In genomic region chr13:30529085-30529815, GRCh38 we compare ENCODE assay signal across 17 cellular contexts.
DNase-seq lines count a peak whose midpoint lies in the region; ATAC-seq, FAIRE-seq and TF ChIP-seq lines count a peak whose summit lies in the region.
"Had no signal": no experiment of that assay in that cellular context is flagged by ENCODE, and none has a peak within 500 bp of the region (broad histone marks: within the 10 kb centered on the region; RNA-seq: fewer than 3 reads in every experiment).

No MANE protein-coding gene starts in this region.

- DNase-seq in K562 (ENCODE audit: extremely low read depth in 1 of 4, low spot score in 3 of 4) = no peak
- DNase-seq in NCI-H524 (lab: John Stamatoyannopoulos, UW) = no peak
- DNase-seq in frontal cortex (ENCODE audit: low spot score in 2 of 2) = no peak
- DNase-seq in Caco-2 = no peak
- no peak for DNase-seq in NCI-H446 (lab: John Stamatoyannopoulos, UW)
- DNase-seq: activated CD4-positive, alpha-beta T cell treated with anti-CD3 and anti-CD28 coated beads, Interleukin-2, amount 50 U/mL, for 1 hour; activated naive CD4-positive, alpha-beta T cell treated with anti-CD3 and anti-CD28 coated beads, Interleukin-2, amount 50 U/mL, for 16 hours; NCI-H1417; stomach had no signal

- H3K9me3 ChIP-seq in K562 (replicated peaks; ENCODE audit: control insufficient read depth, insufficient read depth, low read depth, low read length) (no peaks in the 10 kb centered on the region), Caco-2 (no peaks in the 10 kb centered on the region)
- H3K9me3 ChIP-seq: stomach had no signal

- in situ Hi-C loops in K562 (cut with MboI) = no loop called here

- H3K79me2 ChIP-seq in K562 (ENCODE audit: control insufficient read depth, insufficient read depth, low read length) = no peaks in the 10 kb centered on the region
- H3K79me2 ChIP-seq: parathyroid adenoma had no signal

- intact Hi-C loops in K562 (cut with micrococcal nuclease) = no loop called here
- intact Hi-C loops in Caco-2 (cut with micrococcal nuclease; ENCODE audit: unreplicated experiment) = no loop called here

- H3K9me1 ChIP-seq in K562 (ENCODE audit: control insufficient read depth, insufficient read depth, low read length) = no peaks in the 10 kb centered on the region

- BruUV-seq in K562 (replicated peaks; lab: Mats Ljungman, UMichigan) = no TSS peak
- no TSS peak for BruUV-seq in Caco-2 (replicated peaks; lab: Mats Ljungman, UMichigan)

- no peak for TF ChIP-seq RAD21 in K562 (CRISPR knock-in tag; conservative IDR thresholded peaks at IDR 0.05 in 1 of 2, IDR thresholded peaks at IDR 0.05 in 1 of 2)

- H3K4me3 Mint-ChIP-seq in Caco-2 (ENCODE audit: unreplicated experiment) = no peak overlapping the region
- H3K4me3 Mint-ChIP-seq: central memory CD8-positive, alpha-beta T cell; mesothelial cell of epicardium had no signal

- FAIRE-seq in K562 (lab: Jason Lieb, UNC) (no peak), frontal cortex (lab: Jason Lieb, UNC) (no peak)

- CTCF ChIA-PET in K562 (lab: Yijun Ruan, JAX; ENCODE audit: low intra/inter-chr PET ratio) (no interaction called here), Caco-2 (lab: Charles Lee) (no interaction called here)

- H3K4me3 ChIP-seq in K562 (no peak overlapping the region), Caco-2 (ENCODE audit: low read depth, low read length) (no peak overlapping the region)
- H3K4me3 ChIP-seq: BLaER1 treated with 17β-estradiol and CSF1 and Interleukin-3, amounts not matched to agents 10 nM and 100 nM; stomach had no signal

- no peak for TF ChIP-seq EP300 in K562 (IDR thresholded peaks at IDR 0.05; ENCODE audit: low read length)

- POLR2A ChIA-PET in K562 (lab: Yijun Ruan, JAX) (no interaction called here), Caco-2 (lab: Charles Lee) (no interaction called here)

- TF ChIP-seq CTCF in K562 (IDR thresholded peaks at IDR 0.05 in 2 of 3, conservative IDR thresholded peaks at IDR 0.05 in 1 of 3; ENCODE audit: insufficient read depth in 2 of 3, low read depth in 1 of 3, low read length in 3 of 3) (no peak), Caco-2 (IDR thresholded peaks at IDR 0.05; ENCODE audit: insufficient read depth in 1 of 2, low read depth in 1 of 2, low read length in 1 of 2, severe bottlenecking in 1 of 2, unreplicated experiment in 1 of 2) (no peak)

- no peak overlapping the region for H2AFZ ChIP-seq in K562 (ENCODE audit: low read depth, low read length)
- H2AFZ ChIP-seq: parathyroid adenoma had no signal

- H3K36me3 Mint-ChIP-seq in Caco-2 (ENCODE audit: insufficient read depth, unreplicated experiment) = no peaks in the 10 kb centered on the region
- H3K36me3 Mint-ChIP-seq: mesothelial cell of epicardium had no signal

- H3K27me3 ChIP-seq in K562 (ENCODE audit: control insufficient read depth in 2 of 2, insufficient read depth in 2 of 2, low read length in 2 of 2) = peaks cover 4 to 16% of the 10 kb centered on the region in 2 experiments; a peak in 4 of 5 replicates
- H3K27me3 ChIP-seq in Caco-2 (replicated peaks; ENCODE audit: control insufficient read depth, insufficient read depth, low read length) = no peaks in the 10 kb centered on the region; the same call in 1 of the 2 replicates
- H3K27me3 ChIP-seq: BLaER1 treated with 17β-estradiol and CSF1 and Interleukin-3, amounts not matched to agents 10 nM and 100 nM; stomach had no signal

- no peaks in the 10 kb centered on the region; a peak in 2 of 5 replicates for H3K4me1 ChIP-seq in K562 (replicated peaks in 1 of 2; ENCODE audit: control insufficient read depth in 2 of 2, insufficient read depth in 2 of 2, low read length in 2 of 2)
- H3K4me1 ChIP-seq in Caco-2 = peaks cover 7% of the 10 kb centered on the region
- H3K4me1 ChIP-seq: parathyroid adenoma, stomach had no signal

- no peaks in the 10 kb centered on the region for H4K20me1 ChIP-seq in K562 (replicated peaks; ENCODE audit: control insufficient read depth, insufficient read depth, low read length)
- H4K20me1 ChIP-seq: BLaER1 treated with 17β-estradiol and CSF1 and Interleukin-3, amounts not matched to agents 10 nM and 100 nM had no signal

- H3K27ac Mint-ChIP-seq in Caco-2 (ENCODE audit: unreplicated experiment) = no peak overlapping the region
- H3K27ac Mint-ChIP-seq: mesothelial cell of epicardium had no signal

- no peaks in the 10 kb centered on the region for H3K9me3 Mint-ChIP-seq in Caco-2 (ENCODE audit: unreplicated experiment)
- H3K9me3 Mint-ChIP-seq: central memory CD8-positive, alpha-beta T cell; mesothelial cell of epicardium had no signal

- no peak overlapping the region for H3K4me2 ChIP-seq in K562 (ENCODE audit: insufficient read depth, low read length)
- H3K4me2 ChIP-seq: BLaER1 treated with 17β-estradiol and CSF1 and Interleukin-3, amounts not matched to agents 10 nM and 100 nM had no signal

- ATAC-seq in GM18505 (IDR thresholded peaks at IDR 0.05; ENCODE audit: unreplicated experiment) = peak; percentile 82
- ATAC-seq in GM19468 (IDR thresholded peaks at IDR 0.05; ENCODE audit: extremely low read depth, unreplicated experiment) = peak; percentile 54
- peak; percentile 74 for ATAC-seq in HG03108 (IDR thresholded peaks at IDR 0.05; ENCODE audit: unreplicated experiment)
- ATAC-seq in K562 = no peak

- H3K9ac ChIP-seq in K562 (ENCODE audit: insufficient read depth in 1 of 2, low read depth in 2 of 2, low read length in 2 of 2) = no peak overlapping the region
- H3K9ac ChIP-seq: BLaER1 treated with 17β-estradiol and CSF1 and Interleukin-3, amounts not matched to agents 10 nM and 100 nM; parathyroid adenoma had no signal

- no peak overlapping the region for H3K27ac ChIP-seq in K562 (ENCODE audit: extremely low read depth, low read depth, low read length)
- H3K27ac ChIP-seq: BLaER1 treated with 17β-estradiol and CSF1 and Interleukin-3, amounts not matched to agents 10 nM and 100 nM; epithelial cell of prostate; parathyroid adenoma; stomach had no signal

- H3K27me3 Mint-ChIP-seq in Caco-2 (ENCODE audit: insufficient read depth, unreplicated experiment) = no peaks in the 10 kb centered on the region
- H3K27me3 Mint-ChIP-seq: central memory CD8-positive, alpha-beta T cell had no signal

- WGBS in K562 (ENCODE audit: insufficient coverage, low coverage, missing lambda C conversion rate) = 12% methylated on average over 7 of the region's 8 CpGs

- H3K36me3 ChIP-seq in K562 (ENCODE audit: control insufficient read depth, insufficient read depth, low read length) (no peaks in the 10 kb centered on the region), Caco-2 (ENCODE audit: control insufficient read depth, insufficient read depth, low read length) (no peaks in the 10 kb centered on the region)
- H3K36me3 ChIP-seq: BLaER1 treated with 17β-estradiol and CSF1 and Interleukin-3, amounts not matched to agents 10 nM and 100 nM; stomach had no signal

- peaks cover 7% of the 10 kb centered on the region for H3K4me1 Mint-ChIP-seq in Caco-2 (ENCODE audit: low read depth, unreplicated experiment)
- H3K4me1 Mint-ChIP-seq: central memory CD8-positive, alpha-beta T cell had no signal

- TF ChIP-seq POLR2A in GM18505 (IDR thresholded peaks at IDR 0.05; ENCODE audit: borderline replicate concordance, extremely low read depth, insufficient read depth, insufficient read length) (no peak), K562 (conservative IDR thresholded peaks at IDR 0.05) (no peak)

TF ChIP-seq in K562, 482 proteins besides CTCF, POLR2A, EP300 and RAD21:
- peak; percentile 31; the same call in 1 of the 2 replicates for TF ChIP-seq MAFG (tag; conservative IDR thresholded peaks at IDR 0.05)
- TF ChIP-seq C11orf30 (IDR thresholded peaks at IDR 0.05; ENCODE audit: low read depth) = peak; percentile 33; the same call in 1 of the 2 replicates
- no peak for TF ChIP-seq ATF4 (CRISPR knock-in tag; IDR thresholded peaks at IDR 0.05)
- TF ChIP-seq CLOCK (CRISPR knock-in tag; IDR thresholded peaks at IDR 0.05; ENCODE audit: borderline replicate concordance) = no peak
- TF ChIP-seq E2F6 (IDR thresholded peaks at IDR 0.05; ENCODE audit: borderline replicate concordance in 1 of 2, extremely low read depth in 1 of 2, insufficient read depth in 1 of 2, insufficient read length in 1 of 2, low read depth in 1 of 2, low read length in 1 of 2, poor library complexity in 1 of 2, severe bottlenecking in 1 of 2) = no peak
